17 cellular contexts compared by ENCODE assay signal in the genomic region with DNA sequence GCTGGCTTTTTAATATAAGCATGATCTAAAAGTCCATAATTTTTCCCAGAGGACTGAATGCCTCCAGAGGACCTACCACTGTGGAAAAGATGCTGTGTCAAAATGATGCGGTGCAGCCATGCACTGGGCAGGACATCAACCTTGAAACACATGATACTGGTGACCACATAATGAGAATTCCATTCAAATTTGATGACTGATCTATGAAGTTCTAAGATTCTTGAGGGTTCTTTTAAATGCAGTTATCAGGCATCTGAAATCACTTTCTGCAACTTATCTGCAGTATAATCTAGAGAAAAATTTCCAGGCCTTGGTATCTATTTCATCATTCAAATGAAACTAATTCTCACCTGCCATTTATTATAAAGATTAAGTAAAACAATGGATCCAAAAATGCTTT. TPM values are rescaled to one million over a fixed set of nuclear protein-coding genes. Genes with fewer than 3 reads are reported as not detected.
DNase-seq lines count a peak whose midpoint lies in the region; ATAC-seq and TF ChIP-seq lines count a peak whose summit lies in the region.
"Had no signal": no experiment of that assay in that cellular context is flagged by ENCODE, and none has a peak within 500 bp of the region (broad histone marks: within the 10 kb centered on the region; RNA-seq: fewer than 3 reads in every experiment).

No MANE protein-coding gene starts in this region.

- H3K36me3 Mint-ChIP-seq in CD4-positive, alpha-beta memory T cell: no peaks in the 10 kb centered on the region
- H3K36me3 Mint-ChIP-seq in osteocyte (ENCODE audit: unreplicated experiment): no peaks in the 10 kb centered on the region
- H3K36me3 Mint-ChIP-seq: naive thymus-derived CD8-positive, alpha-beta T cell had no signal

- in situ Hi-C loops in gastrocnemius medialis (cut with MboI; ENCODE audit: low sequenced_read_pairs in 4 of 4): no loop called here

- CTCF ChIA-PET in PC-9 (lab: Charles Lee): no interaction called here
- CTCF ChIA-PET in CD4-positive, alpha-beta memory T cell (lab: Charles Lee; ENCODE audit: partially characterized antibody): no interaction called here

- DNase-seq in PC-9 (peak in 1 of 2 experiments; percentile 49), kidney tubule cell (ENCODE audit: low spot score) (peak; percentile 76), gastrocnemius medialis (no peak), ovary (no peak), osteocyte (ENCODE audit: extremely low spot score, unreplicated experiment) (no peak)
- DNase-seq in CD4-positive, alpha-beta memory T cell: no peak
- DNase-seq: activated gamma-delta T cell treated with Interleukin-2 at 50 U/mL for 16 hours; C1 segment of cervical spinal cord; esophagus squamous epithelium; naive thymus-derived CD8-positive, alpha-beta T cell; SW 1271; testis had no signal

- TF ChIP-seq EP300 in ovary (IDR thresholded peaks at IDR 0.05): no peak

- no TSS peak for BruUV-seq in PC-9 (replicated peaks; lab: Mats Ljungman, UMichigan)

- WGBS in ovary, 3 donors: 0 to 53% (median 26%) methylated on average over 1 of the region's 1 CpG

- no peaks in the 10 kb centered on the region for H3K9me3 Mint-ChIP-seq in CD4-positive, alpha-beta memory T cell
- no peaks in the 10 kb centered on the region for H3K9me3 Mint-ChIP-seq in osteocyte (ENCODE audit: unreplicated experiment)
- H3K9me3 Mint-ChIP-seq: naive thymus-derived CD8-positive, alpha-beta T cell had no signal

- 0 out of 2 replicates have a peak, but pooled peaks cover 5% of the 10 kb centered on the region for H3K9me3 ChIP-seq in PC-9 (ENCODE audit: insufficient read depth, low read depth)
- H3K9me3 ChIP-seq in gastrocnemius medialis: no peaks in the 10 kb centered on the region
- no peaks in the 10 kb centered on the region for H3K9me3 ChIP-seq in CD4-positive, alpha-beta memory T cell (ENCODE audit: control insufficient read depth in 1 of 2, low read length in 2 of 2)
- no peaks in the 10 kb centered on the region for H3K9me3 ChIP-seq in ovary
- H3K9me3 ChIP-seq: breast epithelium, esophagus squamous epithelium, HAP-1, testis had no signal

- TF ChIP-seq CTCF in PC-9 (conservative IDR thresholded peaks at IDR 0.05) (no peak), gastrocnemius medialis (IDR thresholded peaks at IDR 0.05 in 4 of 5, conservative IDR thresholded peaks at IDR 0.05 in 1 of 5) (no peak), ovary (IDR thresholded peaks at IDR 0.05) (no peak), osteocyte (IDR thresholded peaks at IDR 0.05) (no peak)

- no peaks in the 10 kb centered on the region for H3F3A ChIP-seq in PC-9 (ENCODE audit: insufficient read depth, low read depth)

- H3K4me2 ChIP-seq in PC-9: no peak overlapping the region

- H2AFZ ChIP-seq in PC-9: no peak overlapping the region

- H3K27ac Mint-ChIP-seq in CD4-positive, alpha-beta memory T cell: no peak overlapping the region
- no peak overlapping the region for H3K27ac Mint-ChIP-seq in osteocyte (ENCODE audit: unreplicated experiment)

- TF ChIP-seq POLR2A in gastrocnemius medialis (IDR thresholded peaks at IDR 0.05): no peak
- TF ChIP-seq POLR2A in ovary (IDR thresholded peaks at IDR 0.05): no peak

- no peaks in the 10 kb centered on the region for H4K20me1 ChIP-seq in PC-9 (ENCODE audit: insufficient read depth)

- peaks cover 7% of the 10 kb centered on the region; the same call in 1 of the 2 replicates for H3K4me1 ChIP-seq in PC-9 (replicated peaks; ENCODE audit: insufficient read depth)
- no peaks in the 10 kb centered on the region for H3K4me1 ChIP-seq in gastrocnemius medialis
- H3K4me1 ChIP-seq in CD4-positive, alpha-beta memory T cell (ENCODE audit: insufficient read depth, low read length): no peaks in the 10 kb centered on the region
- H3K4me1 ChIP-seq in ovary (ENCODE audit: insufficient read depth): no peaks in the 10 kb centered on the region
- H3K4me1 ChIP-seq: breast epithelium, esophagus squamous epithelium, testis had no signal

- H3K27ac ChIP-seq in PC-9: peak overlapping the region; percentile 34
- no peak overlapping the region for H3K27ac ChIP-seq in gastrocnemius medialis
- H3K27ac ChIP-seq in CD4-positive, alpha-beta memory T cell (ENCODE audit: low read depth, low read length): no peak overlapping the region
- no peak overlapping the region for H3K27ac ChIP-seq in ovary
- H3K27ac ChIP-seq: breast epithelium, esophagus squamous epithelium, testis, VCaP had no signal

- ATAC-seq in GM18499 (IDR thresholded peaks at IDR 0.05; ENCODE audit: insufficient read depth, unreplicated experiment) (peak; percentile 85), HG02798 (IDR thresholded peaks at IDR 0.05; ENCODE audit: poor library complexity, unreplicated experiment) (peak; percentile 37), gastrocnemius medialis (no peak)
- ATAC-seq: naive thymus-derived CD8-positive, alpha-beta T cell had no signal

- no peak overlapping the region for H3K4me3 Mint-ChIP-seq in CD4-positive, alpha-beta memory T cell
- no peak overlapping the region for H3K4me3 Mint-ChIP-seq in osteocyte (ENCODE audit: unreplicated experiment)
- H3K4me3 Mint-ChIP-seq: naive thymus-derived CD8-positive, alpha-beta T cell had no signal

- POLR2A ChIA-PET in PC-9 (lab: Charles Lee; ENCODE audit: unreplicated experiment): no interaction called here
- POLR2A ChIA-PET in CD4-positive, alpha-beta memory T cell (lab: Charles Lee; ENCODE audit: partially characterized antibody): no interaction called here

- peaks cover 8 to 14% of the 10 kb centered on the region in 2 donors for H3K27me3 Mint-ChIP-seq in CD4-positive, alpha-beta memory T cell
- no peaks in the 10 kb centered on the region for H3K27me3 Mint-ChIP-seq in osteocyte (ENCODE audit: unreplicated experiment)

- H3K79me2 ChIP-seq in PC-9 (ENCODE audit: low read depth): no peaks in the 10 kb centered on the region

- H3K9me2 ChIP-seq in PC-9 (ENCODE audit: insufficient read depth): no peaks in the 10 kb centered on the region

- no peaks in the 10 kb centered on the region for H3K4me1 Mint-ChIP-seq in CD4-positive, alpha-beta memory T cell
- no peaks in the 10 kb centered on the region for H3K4me1 Mint-ChIP-seq in osteocyte (ENCODE audit: unreplicated experiment)
- H3K4me1 Mint-ChIP-seq: naive thymus-derived CD8-positive, alpha-beta T cell had no signal

- H3K36me3 ChIP-seq in PC-9 (ENCODE audit: low read depth) (no peaks in the 10 kb centered on the region), gastrocnemius medialis (no peaks in the 10 kb centered on the region), ovary (no peaks in the 10 kb centered on the region)
- H3K36me3 ChIP-seq in CD4-positive, alpha-beta memory T cell (ENCODE audit: insufficient read depth, low read length): no peaks in the 10 kb centered on the region
- H3K36me3 ChIP-seq: breast epithelium, esophagus squamous epithelium, HAP-1 had no signal

- H3K27me3 ChIP-seq in PC-9 (ENCODE audit: insufficient read depth, low read depth): no peaks in the 10 kb centered on the region
- no peaks in the 10 kb centered on the region for H3K27me3 ChIP-seq in gastrocnemius medialis
- no peaks in the 10 kb centered on the region for H3K27me3 ChIP-seq in CD4-positive, alpha-beta memory T cell (ENCODE audit: insufficient read depth, low read length)
- no peaks in the 10 kb centered on the region for H3K27me3 ChIP-seq in ovary
- H3K27me3 ChIP-seq: breast epithelium, esophagus squamous epithelium, testis had no signal

- H3K4me3 ChIP-seq in PC-9 (no peak overlapping the region), gastrocnemius medialis (no peak overlapping the region), ovary (no peak overlapping the region)
- H3K4me3 ChIP-seq in CD4-positive, alpha-beta memory T cell (ENCODE audit: low read length in 2 of 2): no peak overlapping the region
- H3K4me3 ChIP-seq: breast epithelium, esophagus squamous epithelium, HAP-1, testis had no signal

- intact Hi-C loops in PC-9 (cut with micrococcal nuclease; ENCODE audit: unreplicated experiment) (no loop called here), gastrocnemius medialis (cut with DNase I; ENCODE audit: low total_unique reads) (no loop called here), ovary (cut with DNase I) (no loop called here)
- intact Hi-C loops in CD4-positive, alpha-beta memory T cell (cut with micrococcal nuclease): no loop called here

RNA-seq across cellular contexts. Expression of a gene that starts 15.0 kb away (rescaled TPM):
- total RNA-seq in PC-9 (2021) (93.2 and 106 TPM in 2 replicates), gastrocnemius medialis (1 to 10 TPM; 4.3 to 7.1 (median 5.4) TPM), ovary (100 to 1,000 TPM in 1 of 7 donors, 10 to 100 TPM in 6; 52.1 to 106 (median 67.4) TPM), osteocyte (868 and 890 TPM in 2 replicates)
- 1 to 10 TPM; 2.2 to 2.7 TPM for total RNA-seq in CD4-positive, alpha-beta memory T cell
- under 1 TPM in 1 of 2 donors, not detected in 1; 0.18 TPM for polyA plus RNA-seq in CD4-positive, alpha-beta memory T cell
- 10 to 100 TPM; 29.1 to 53.5 TPM for polyA plus RNA-seq in ovary
- polyA plus RNA-seq: naive thymus-derived CD8-positive, alpha-beta T cell had no signal

Comparison
In these comparisons a context has a peak if more than half of its experiments do, and no peak if none do; other contexts are left out.
1. ATAC-seq: peak in GM18499 (single experiment) and HG02798 (single experiment); none in gastrocnemius medialis (0 of 2).
2. RNA of a gene that starts 15.0 kb away (total RNA-seq): 868 to 890 TPM in osteocyte, 93.2 to 106 TPM in PC-9 and 52.1 to 106 TPM in ovary; 4.3 to 7.1 TPM in gastrocnemius medialis and 2.2 to 2.7 TPM in CD4-positive, alpha-beta memory T cell; every median in the first group is over 4 times any median in the second.